ENCODE assay signal across 13 cellular contexts in genomic region chr20:4136078-4136966, GRCh38. TPM values are rescaled to one million over a fixed set of nuclear protein-coding genes. Genes with fewer than 3 reads are reported as not detected.
DNase-seq lines count a peak whose midpoint lies in the region; ATAC-seq and TF ChIP-seq lines count a peak whose summit lies in the region.
"Had no signal": no experiment of that assay in that cellular context is flagged by ENCODE, and none has a peak within 500 bp of the region (broad histone marks: within the 10 kb centered on the region; RNA-seq: fewer than 3 reads in every experiment).

No MANE protein-coding gene starts in this region.

- H3K27ac Mint-ChIP-seq in MCF 10A (ENCODE audit: low read depth, unreplicated experiment) = peak overlapping the region; percentile 74
- H3K27ac Mint-ChIP-seq: activated CD8-positive, alpha-beta memory T cell treated with anti-CD3 and anti-CD28 coated beads, Interleukin-2, amount 10 ng/mL, durations not matched to agents 7 days and 5 days had no signal

- DNase-seq in MCF 10A (ENCODE audit: unreplicated experiment) (peak; percentile 48), breast epithelium (ENCODE audit: low spot score in 2 of 2) (no peak), SK-N-SH (no peak), iris pigment epithelial cell (ENCODE audit: low read depth) (peak; percentile 39), upper lobe of right lung (no peak), NCI-H446 treated with DMSO at 0.1 percent for 48 hours (lab: John Stamatoyannopoulos, UW) (no peak), NCI-H345 treated with DMSO at 0.1 percent for 48 hours (lab: John Stamatoyannopoulos, UW; ENCODE audit: unreplicated experiment) (no peak), NCI-H1048 (lab: John Stamatoyannopoulos, UW) (no peak)
- DNase-seq: activated CD8-positive, alpha-beta memory T cell treated with anti-CD3 and anti-CD28 coated beads, Interleukin-2, amount 10 ng/mL, durations not matched to agents 7 days and 5 days; NCI-H1417 treated with DMSO at 0.1 percent for 48 hours; stimulated activated CD8-positive, alpha-beta memory T cell treated with anti-CD3 and anti-CD28 coated beads, Interleukin-4, amount 100 ng/mL, for 48 hours had no signal

- ATAC-seq in upper lobe of right lung = peak; percentile 36
- ATAC-seq: activated CD8-positive, alpha-beta memory T cell treated with anti-CD3 and anti-CD28 coated beads, Interleukin-2, amount 10 ng/mL, durations not matched to agents 7 days and 5 days had no signal

- no peak for TF ChIP-seq EP300 in SK-N-SH (IDR thresholded peaks at IDR 0.05; ENCODE audit: borderline replicate concordance in 1 of 2, low read depth in 1 of 2, low read length in 1 of 2)

- WGBS in SK-N-SH (ENCODE audit: low lambda C conversion rate) = 81% methylated on average over 16 of the region's 16 CpGs

- H3K27me3 ChIP-seq in breast epithelium (no peaks in the 10 kb centered on the region), SK-N-SH (ENCODE audit: insufficient read depth) (no peaks in the 10 kb centered on the region), upper lobe of right lung (peaks cover 11% of the 10 kb centered on the region)
- H3K27me3 ChIP-seq: ascending aorta had no signal

- POLR2A ChIA-PET in MCF 10A (lab: Yijun Ruan, JAX) (interaction anchor here (1.0 to 2.0 kb wide), 12 partner anchors 9 to 41 kb away, joined by 3 to 16 read pairs (median 5); no protein-coding TSS in a partner anchor), SK-N-SH (lab: Yijun Ruan, JAX) (no interaction called here)

- peak overlapping the region; percentile 61 for H3K4me2 ChIP-seq in SK-N-SH

- intact Hi-C loops in MCF 10A (cut with micrococcal nuclease) = no loop called here
- intact Hi-C loops in breast epithelium (cut with DNase I; ENCODE audit: low total_unique reads) = no loop called here
- intact Hi-C loops in upper lobe of right lung (cut with DNase I) = no loop called here

- H4K20me1 ChIP-seq in SK-N-SH (ENCODE audit: insufficient read depth) = no peaks in the 10 kb centered on the region

- H3K4me3 Mint-ChIP-seq in MCF 10A (ENCODE audit: unreplicated experiment) = no peak overlapping the region
- H3K4me3 Mint-ChIP-seq: activated CD8-positive, alpha-beta memory T cell treated with anti-CD3 and anti-CD28 coated beads, Interleukin-2, amount 10 ng/mL, durations not matched to agents 7 days and 5 days; H9 had no signal

- no TSS peak for BruUV-seq in MCF 10A (replicated peaks; lab: Mats Ljungman, UMichigan)

- CTCF ChIA-PET in MCF 10A (lab: Yijun Ruan, JAX) (interaction anchor here (0.6 to 1.5 kb wide), 4 partner anchors 10 to 70 kb away, joined by 3 to 6 read pairs (median 4); no protein-coding TSS in a partner anchor), SK-N-SH (lab: Yijun Ruan, JAX) (no interaction called here)

- no peaks in the 10 kb centered on the region for H3K27me3 Mint-ChIP-seq in MCF 10A (ENCODE audit: insufficient read depth, unreplicated experiment)

- no peaks in the 10 kb centered on the region for H3K9me2 ChIP-seq in SK-N-SH

- TF ChIP-seq RAD21 in SK-N-SH (IDR thresholded peaks at IDR 0.05; ENCODE audit: low read length) = no peak

- H3K4me1 ChIP-seq in breast epithelium = no peaks in the 10 kb centered on the region
- H3K4me1 ChIP-seq in SK-N-SH (ENCODE audit: control insufficient read depth in 1 of 2, insufficient read depth in 2 of 2, low read depth in 1 of 2, low read length in 1 of 2) = peaks cover 0 to 20% of the 10 kb centered on the region in 2 experiments; a peak in 2 of 4 replicates
- H3K4me1 ChIP-seq in upper lobe of right lung = no peaks in the 10 kb centered on the region
- H3K4me1 ChIP-seq: ascending aorta had no signal

- no peaks in the 10 kb centered on the region for H3K9me3 Mint-ChIP-seq in MCF 10A (ENCODE audit: unreplicated experiment)
- H3K9me3 Mint-ChIP-seq: H9 had no signal

- H3K36me3 ChIP-seq in breast epithelium (no peaks in the 10 kb centered on the region), SK-N-SH (replicated peaks in 1 of 2; ENCODE audit: control insufficient read depth in 1 of 2, insufficient read depth in 2 of 2, low read length in 1 of 2) (no peaks in the 10 kb centered on the region), upper lobe of right lung (no peaks in the 10 kb centered on the region)
- H3K36me3 ChIP-seq: ascending aorta had no signal

- TF ChIP-seq CTCF in MCF 10A (IDR thresholded peaks at IDR 0.05; ENCODE audit: unreplicated experiment) (no peak), breast epithelium (IDR thresholded peaks at IDR 0.05) (no peak), SK-N-SH (IDR thresholded peaks at IDR 0.05) (no peak), upper lobe of right lung (IDR thresholded peaks at IDR 0.05) (no peak)

- peaks cover 28% of the 10 kb centered on the region for H3K4me1 Mint-ChIP-seq in MCF 10A (ENCODE audit: insufficient read depth, unreplicated experiment)

- peaks cover 13% of the 10 kb centered on the region for H3F3A ChIP-seq in SK-N-SH (replicated peaks; ENCODE audit: insufficient read depth)

- no peaks in the 10 kb centered on the region for H3K79me2 ChIP-seq in SK-N-SH (ENCODE audit: insufficient read depth)

- no peaks in the 10 kb centered on the region for H3K9me3 ChIP-seq in breast epithelium
- no peaks in the 10 kb centered on the region for H3K9me3 ChIP-seq in SK-N-SH
- no peaks in the 10 kb centered on the region for H3K9me3 ChIP-seq in upper lobe of right lung
- H3K9me3 ChIP-seq: ascending aorta had no signal

- H2AFZ ChIP-seq in SK-N-SH (ENCODE audit: low read depth) = peak overlapping the region; percentile 86

- TF ChIP-seq POLR2A in breast epithelium (IDR thresholded peaks at IDR 0.05) = no peak

- peak overlapping the region in 1 of 2 donors; percentile 9 for H3K27ac ChIP-seq in breast epithelium
- H3K27ac ChIP-seq in SK-N-SH (ENCODE audit: low read depth in 2 of 2, low read length in 1 of 2) = peak overlapping the region in 1 of 2 experiments; percentile 95; a peak in 2 of 4 replicates
- no peak overlapping the region for H3K27ac ChIP-seq in upper lobe of right lung
- H3K27ac ChIP-seq: ascending aorta had no signal

- no peaks in the 10 kb centered on the region for H3K36me3 Mint-ChIP-seq in MCF 10A (ENCODE audit: insufficient read depth, unreplicated experiment)
- H3K36me3 Mint-ChIP-seq: activated CD8-positive, alpha-beta memory T cell treated with anti-CD3 and anti-CD28 coated beads, Interleukin-2, amount 10 ng/mL, durations not matched to agents 7 days and 5 days had no signal

- H3K4me3 ChIP-seq in breast epithelium (no peak overlapping the region), SK-N-SH (ENCODE audit: low read depth in 2 of 2, low read length in 1 of 2) (no peak overlapping the region), upper lobe of right lung (no peak overlapping the region)
- H3K4me3 ChIP-seq: ascending aorta had no signal

- H3K9ac ChIP-seq in SK-N-SH = peak overlapping the region; percentile 41; the same call in 1 of the 2 replicates

TF ChIP-seq in SK-N-SH, 30 proteins besides CTCF, POLR2A, EP300 and RAD21:
- TF ChIP-seq RCOR1 (IDR thresholded peaks at IDR 0.05; ENCODE audit: low read length) = no peak
- no peak for TF ChIP-seq MAX (IDR thresholded peaks at IDR 0.05; ENCODE audit: low read depth)
- no peak for TF ChIP-seq ZBTB33 (IDR thresholded peaks at IDR 0.05; ENCODE audit: borderline replicate concordance, low read depth)
- no peak for TF ChIP-seq JUND (IDR thresholded peaks at IDR 0.05)
- no peak for TF ChIP-seq TCF12 (IDR thresholded peaks at IDR 0.05)
TF ChIP-seq in SK-N-SH: peak in this region for 0.

RNA-seq across cellular contexts. Expression of gene SMOX, which starts 12.3 kb away (rescaled TPM):
- total RNA-seq in MCF 10A (2022) = 42.3 and 48.6 TPM in 2 replicates
- total RNA-seq in breast epithelium = 10 to 100 TPM in 1 of 3 donors, 1 to 10 TPM in 2; 4.2 to 19.0 (median 6.9) TPM
- 7.6 and 17.2 TPM in 2 replicates for polyA plus RNA-seq in SK-N-SH (2012; rRNA removed)
- polyA plus RNA-seq in SK-N-SH (2012; cell fraction: cytosol; rRNA removed) = 8.3 and 10.4 TPM in 2 replicates
- polyA plus RNA-seq in SK-N-SH (2012; cell fraction: nucleus; rRNA removed) = 27.9 and 36.1 TPM in 2 replicates
- 4.3 TPM for total RNA-seq in upper lobe of right lung

Comparison
In these comparisons a context has a peak if more than half of its experiments do, and no peak if none do; other contexts are left out.
1. DNase-seq: peak in MCF 10A (single experiment) and iris pigment epithelial cell (single experiment); none in breast epithelium (0 of 2), SK-N-SH (single experiment), upper lobe of right lung (single experiment), NCI-H446 treated with DMSO at 0.1 percent for 48 hours (single experiment), NCI-H345 treated with DMSO at 0.1 percent for 48 hours (single experiment) and NCI-H1048 (single experiment).